ENCODE assay signal across 21 cellular contexts in genomic region chr12:114690267-114691135, GRCh38. TPM values are rescaled to one million over a fixed set of nuclear protein-coding genes. Genes with fewer than 3 reads are reported as not detected.
DNase-seq lines count a peak whose midpoint lies in the region; ATAC-seq, FAIRE-seq and TF ChIP-seq lines count a peak whose summit lies in the region.
"Had no signal": no experiment of that assay in that cellular context is flagged by ENCODE, and none has a peak within 500 bp of the region (broad histone marks: within the 10 kb centered on the region; RNA-seq: fewer than 3 reads in every experiment).

No MANE protein-coding gene starts in this region.

- H3K9ac ChIP-seq in keratinocyte (ENCODE audit: control insufficient read depth, extremely low read depth, insufficient read depth, low read length) = no peak overlapping the region

- H3K4me1 ChIP-seq in GM23338 (ENCODE audit: insufficient read depth) (peaks cover 77% of the 10 kb centered on the region), RWPE2 (ENCODE audit: insufficient read depth, poor library complexity, severe bottlenecking) (peaks cover 52% of the 10 kb centered on the region), keratinocyte (ENCODE audit: control insufficient read depth, extremely low read depth, insufficient read depth, low read length) (peaks cover 31% of the 10 kb centered on the region)

- peaks cover 3% of the 10 kb centered on the region; the same call in 1 of the 3 replicates for H3K9me3 Mint-ChIP-seq in GM23338
- no peaks in the 10 kb centered on the region for H3K9me3 Mint-ChIP-seq in type B pancreatic cell

- peaks cover 100% of the 10 kb centered on the region for H3K27me3 ChIP-seq in GM23338 (ENCODE audit: insufficient read depth)
- H3K27me3 ChIP-seq in RWPE2 (ENCODE audit: insufficient read depth, poor library complexity, severe bottlenecking) = no peaks in the 10 kb centered on the region
- no peaks in the 10 kb centered on the region for H3K27me3 ChIP-seq in keratinocyte (ENCODE audit: control insufficient read depth, extremely low read depth, insufficient read depth, low read length)
- H3K27me3 ChIP-seq: MG63 had no signal

- H3K36me3 ChIP-seq in GM23338 (ENCODE audit: insufficient read depth) (no peaks in the 10 kb centered on the region), RWPE2 (ENCODE audit: low read depth) (no peaks in the 10 kb centered on the region), keratinocyte (ENCODE audit: control insufficient read depth in 2 of 2, extremely low read depth in 1 of 2, insufficient read depth in 2 of 2, low read length in 2 of 2) (no peaks in the 10 kb centered on the region)
- H3K36me3 ChIP-seq: MG63 had no signal

- H3K9me3 ChIP-seq in RWPE2 (ENCODE audit: severe bottlenecking) (no peaks in the 10 kb centered on the region), keratinocyte (ENCODE audit: control insufficient read depth, low read depth, low read length) (no peaks in the 10 kb centered on the region)
- H3K9me3 ChIP-seq: MG63 had no signal

- H3K27ac ChIP-seq in GM23338 (ENCODE audit: low read depth) (no peak overlapping the region), RWPE2 (ENCODE audit: poor library complexity, severe bottlenecking) (peak overlapping the region; percentile 96), keratinocyte (ENCODE audit: control insufficient read depth, insufficient read depth, low read length) (no peak overlapping the region)
- H3K27ac ChIP-seq: SK-N-MC had no signal

- H3K9me2 ChIP-seq in GM23338 (ENCODE audit: insufficient read depth) = no peaks in the 10 kb centered on the region

- H3K4me1 Mint-ChIP-seq in GM23338 (peaks cover 73% of the 10 kb centered on the region), type B pancreatic cell (ENCODE audit: unreplicated experiment) (peaks cover 85% of the 10 kb centered on the region)

- peaks cover 44% of the 10 kb centered on the region for H3F3A ChIP-seq in GM23338 (replicated peaks; ENCODE audit: low read depth)

- peaks cover 99% of the 10 kb centered on the region for H3K27me3 Mint-ChIP-seq in GM23338 (ENCODE audit: insufficient read depth, low read depth, poor library complexity)
- peaks cover 94% of the 10 kb centered on the region for H3K27me3 Mint-ChIP-seq in type B pancreatic cell

- no peak overlapping the region for H3K27ac Mint-ChIP-seq in GM23338
- peak overlapping the region; percentile 89 for H3K27ac Mint-ChIP-seq in type B pancreatic cell
- H3K27ac Mint-ChIP-seq: CD4-positive, alpha-beta T cell had no signal

- H3K9me1 ChIP-seq in keratinocyte (ENCODE audit: control insufficient read depth, extremely low read depth, insufficient read depth, low read length) = no peaks in the 10 kb centered on the region

- H3K4me2 ChIP-seq in GM23338 (no peak overlapping the region), keratinocyte (ENCODE audit: control insufficient read depth, extremely low read depth, insufficient read depth, low read depth, low read length) (peak overlapping the region; percentile 93)

- DNase-seq in GM23338 (ENCODE audit: low spot score) (peak; percentile 0), RWPE2 (ENCODE audit: low spot score) (no peak), keratinocyte (ENCODE audit: low read depth, low spot score) (no peak), type B pancreatic cell (ENCODE audit: extremely low spot score, unreplicated experiment) (no peak), T-helper 9 cell (no peak), T-helper 1 cell (no peak), SKM-1 treated with dmso at 0.1 percent for 144 hours (lab: John Stamatoyannopoulos, UW; ENCODE audit: unreplicated experiment) (no peak)
- DNase-seq: AML-193; Calu3; CD4-positive, alpha-beta T cell; GDM1; KG1; MG63; NCI-H1105; NCI-H1694 treated with DMSO at 0.1 percent for 48 hours; NCI-H2171; NCI-H446 treated with DMSO at 0.1 percent for 48 hours; NCI-H774 had no signal

- H3K36me3 Mint-ChIP-seq in GM23338 (ENCODE audit: low read depth) = no peaks in the 10 kb centered on the region
- H3K36me3 Mint-ChIP-seq in type B pancreatic cell = peaks cover 3% of the 10 kb centered on the region

- peaks cover 48% of the 10 kb centered on the region for H4K20me1 ChIP-seq in GM23338 (replicated peaks; ENCODE audit: insufficient read depth)
- no peaks in the 10 kb centered on the region for H4K20me1 ChIP-seq in keratinocyte (ENCODE audit: control insufficient read depth, extremely low read depth, insufficient read depth, low read length)

- FAIRE-seq in keratinocyte (lab: Jason Lieb, UNC) = no peak

- no peak for TF ChIP-seq CTCF in GM23338 (conservative IDR thresholded peaks at IDR 0.05; ENCODE audit: low read depth in 2 of 2)
- no peak for TF ChIP-seq CTCF in RWPE2 (IDR thresholded peaks at IDR 0.05; ENCODE audit: poor library complexity, severe bottlenecking)
- TF ChIP-seq CTCF in keratinocyte (optimal IDR thresholded peaks at IDR 0.05 in 1 of 3, IDR thresholded peaks at IDR 0.05 in 1 of 3, conservative IDR thresholded peaks at IDR 0.05 in 1 of 3; ENCODE audit: extremely low read depth in 1 of 3, insufficient read depth in 2 of 3, low read length in 3 of 3) = no peak
- TF ChIP-seq CTCF in type B pancreatic cell (conservative IDR thresholded peaks at IDR 0.05) = no peak

- H3K4me3 Mint-ChIP-seq in GM23338 = no peak overlapping the region
- peak overlapping the region; percentile 94 for H3K4me3 Mint-ChIP-seq in type B pancreatic cell
- H3K4me3 Mint-ChIP-seq: CD4-positive, alpha-beta T cell had no signal

- dilution Hi-C loops in keratinocyte (cut with MboI; ENCODE audit: extremely low pct_ligation_motif_present, low sequenced_read_pairs) = no loop called here

- H2AFZ ChIP-seq in GM23338 = no peak overlapping the region
- H2AFZ ChIP-seq in keratinocyte (ENCODE audit: control insufficient read depth, low read length) = peak overlapping the region; percentile 92

- ATAC-seq in GM23338 (no peak), RWPE2 (ENCODE audit: low read depth) (no peak)
- ATAC-seq: HCT116, Right ventricle myocardium inferior had no signal

- H3K4me3 ChIP-seq in GM23338 = no peak overlapping the region
- H3K4me3 ChIP-seq in RWPE2 (ENCODE audit: severe bottlenecking) = no peak overlapping the region
- peak overlapping the region in 1 of 3 experiments; percentile 25 for H3K4me3 ChIP-seq in keratinocyte (ENCODE audit: control insufficient read depth in 2 of 3, extremely low read depth in 1 of 3, insufficient read depth in 2 of 3, low read depth in 1 of 3, low read length in 3 of 3)
- H3K4me3 ChIP-seq: MG63, SK-N-MC had no signal

- H3K79me2 ChIP-seq in GM23338 (replicated peaks; ENCODE audit: insufficient read depth) (no peaks in the 10 kb centered on the region), keratinocyte (ENCODE audit: control insufficient read depth, insufficient read depth, low read length) (no peaks in the 10 kb centered on the region)

TF ChIP-seq in GM23338, 12 proteins besides CTCF, POLR2A, EP300 and RAD21:
- peak; percentile 44 for TF ChIP-seq EZH2 (IDR thresholded peaks at IDR 0.05; ENCODE audit: low read depth, unreplicated experiment)
- TF ChIP-seq ETS1 (IDR thresholded peaks at IDR 0.05) = no peak

RNA-seq across cellular contexts. Expression of gene TBX3, which starts 6.5 kb away (rescaled TPM):
- 0.24 and 0.35 TPM in 2 replicates for total RNA-seq in GM23338 (2014; rRNA removed; shearing (Covaris generic))
- 0.18 and 0.33 TPM in 2 replicates for polyA plus RNA-seq in GM23338 (2016; fragmentation: Nextera tagmentation; extraction: Ambion mirVana)
- 5.3 to 11.6 TPM (median 7.8 TPM) in 3 replicates for polyA plus RNA-seq in keratinocyte
- polyA plus RNA-seq in keratinocyte (2011; ENCODE audit: low read depth) = 1.3 TPM
- polyA plus RNA-seq in keratinocyte (2011; cell fraction: cytosol; rRNA removed) = 2.2 and 2.5 TPM in 2 replicates
- polyA plus RNA-seq in keratinocyte (2011; cell fraction: nucleus; rRNA removed) = 20.3 and 23.9 TPM in 2 replicates
- 3.1 and 10.3 TPM in 2 replicates for polyA plus RNA-seq in keratinocyte (2012; ENCODE audit: low replicate concordance)
- 5.2 to 10.4 TPM (median 7.7 TPM) in 3 replicates for polyA minus RNA-seq in keratinocyte
- 5.2 TPM for polyA minus RNA-seq in keratinocyte (2011; cell fraction: cytosol; rRNA and poly(A)+ RNA removed)
- polyA minus RNA-seq in keratinocyte (2011; cell fraction: nucleus; rRNA and poly(A)+ RNA removed) = 11.9 and 18.3 TPM in 2 replicates
- total RNA-seq in type B pancreatic cell (ENCODE audit: low replicate concordance) = 102 and 130 TPM in 2 replicates

Comparison
In these comparisons a context has a peak if more than half of its experiments do, and no peak if none do; other contexts are left out.
1. RNA of gene TBX3, which starts 6.5 kb away (total RNA-seq): 102 to 130 TPM in type B pancreatic cell; 0.24 to 0.35 TPM in GM23338; every median in the first group is over 10 times any median in the second.